ENCODE assay signal across 1 cellular context in genomic region chr4:56544573-56545131, GRCh38.
TF ChIP-seq lines count a peak whose summit lies in the region.

No MANE protein-coding gene starts in this region.

TF ChIP-seq in HepG2, 621 proteins besides CTCF, POLR2A, EP300 and RAD21 (continued from another document and continues in another):
- 0 out of 2 replicates have a peak, but pooled peaks have one; percentile 27 for TF ChIP-seq ZNF318 (CRISPR knock-in tag; IDR thresholded peaks at IDR 0.05)
- TF ChIP-seq, protein P1, sequence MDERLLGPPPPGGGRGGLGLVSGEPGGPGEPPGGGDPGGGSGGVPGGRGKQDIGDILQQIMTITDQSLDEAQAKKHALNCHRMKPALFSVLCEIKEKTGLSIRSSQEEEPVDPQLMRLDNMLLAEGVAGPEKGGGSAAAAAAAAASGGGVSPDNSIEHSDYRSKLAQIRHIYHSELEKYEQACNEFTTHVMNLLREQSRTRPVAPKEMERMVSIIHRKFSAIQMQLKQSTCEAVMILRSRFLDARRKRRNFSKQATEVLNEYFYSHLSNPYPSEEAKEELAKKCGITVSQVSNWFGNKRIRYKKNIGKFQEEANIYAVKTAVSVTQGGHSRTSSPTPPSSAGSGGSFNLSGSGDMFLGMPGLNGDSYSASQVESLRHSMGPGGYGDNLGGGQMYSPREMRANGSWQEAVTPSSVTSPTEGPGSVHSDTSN (CRISPR knock-in tag; IDR thresholded peaks at IDR 0.05), result no peak
- peak; percentile 53 for TF ChIP-seq FOSL2 (CRISPR knock-in tag; IDR thresholded peaks at IDR 0.05)
- no peak for TF ChIP-seq ZNF7 (CRISPR knock-in tag; IDR thresholded peaks at IDR 0.05)
- 0 out of 2 replicates have a peak, but pooled peaks have one; percentile 63 for TF ChIP-seq ZKSCAN8 (CRISPR knock-in tag; IDR thresholded peaks at IDR 0.05; ENCODE audit: borderline replicate concordance)
- TF ChIP-seq TFAP4 (IDR thresholded peaks at IDR 0.05; ENCODE audit: borderline replicate concordance, low read depth), result peak; percentile 74; the same call in 1 of the 2 replicates
- TF ChIP-seq, protein P2, sequence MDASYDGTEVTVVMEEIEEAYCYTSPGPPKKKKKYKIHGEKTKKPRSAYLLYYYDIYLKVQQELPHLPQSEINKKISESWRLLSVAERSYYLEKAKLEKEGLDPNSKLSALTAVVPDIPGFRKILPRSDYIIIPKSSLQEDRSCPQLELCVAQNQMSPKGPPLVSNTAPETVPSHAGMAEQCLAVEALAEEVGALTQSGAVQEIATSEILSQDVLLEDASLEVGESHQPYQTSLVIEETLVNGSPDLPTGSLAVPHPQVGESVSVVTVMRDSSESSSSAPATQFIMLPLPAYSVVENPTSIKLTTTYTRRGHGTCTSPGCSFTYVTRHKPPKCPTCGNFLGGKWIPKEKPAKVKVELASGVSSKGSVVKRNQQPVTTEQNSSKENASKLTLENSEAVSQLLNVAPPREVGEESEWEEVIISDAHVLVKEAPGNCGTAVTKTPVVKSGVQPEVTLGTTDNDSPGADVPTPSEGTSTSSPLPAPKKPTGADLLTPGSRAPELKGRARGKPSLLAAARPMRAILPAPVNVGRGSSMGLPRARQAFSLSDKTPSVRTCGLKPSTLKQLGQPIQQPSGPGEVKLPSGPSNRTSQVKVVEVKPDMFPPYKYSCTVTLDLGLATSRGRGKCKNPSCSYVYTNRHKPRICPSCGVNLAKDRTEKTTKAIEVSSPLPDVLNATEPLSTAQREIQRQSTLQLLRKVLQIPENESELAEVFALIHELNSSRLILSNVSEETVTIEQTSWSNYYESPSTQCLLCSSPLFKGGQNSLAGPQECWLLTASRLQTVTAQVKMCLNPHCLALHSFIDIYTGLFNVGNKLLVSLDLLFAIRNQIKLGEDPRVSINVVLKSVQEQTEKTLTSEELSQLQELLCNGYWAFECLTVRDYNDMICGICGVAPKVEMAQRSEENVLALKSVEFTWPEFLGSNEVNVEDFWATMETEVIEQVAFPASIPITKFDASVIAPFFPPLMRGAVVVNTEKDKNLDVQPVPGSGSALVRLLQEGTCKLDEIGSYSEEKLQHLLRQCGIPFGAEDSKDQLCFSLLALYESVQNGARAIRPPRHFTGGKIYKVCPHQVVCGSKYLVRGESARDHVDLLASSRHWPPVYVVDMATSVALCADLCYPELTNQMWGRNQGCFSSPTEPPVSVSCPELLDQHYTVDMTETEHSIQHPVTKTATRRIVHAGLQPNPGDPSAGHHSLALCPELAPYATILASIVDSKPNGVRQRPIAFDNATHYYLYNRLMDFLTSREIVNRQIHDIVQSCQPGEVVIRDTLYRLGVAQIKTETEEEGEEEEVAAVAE (CRISPR knock-in tag; IDR thresholded peaks at IDR 0.05; ENCODE audit: borderline replicate concordance), result no peak
- peak; percentile 20; the same call in 1 of the 2 replicates for TF ChIP-seq SMC3 (IDR thresholded peaks at IDR 0.05; ENCODE audit: low read length)
- no peak for TF ChIP-seq ATF6 (CRISPR knock-in tag; conservative IDR thresholded peaks at IDR 0.05)
- no peak for TF ChIP-seq NR2F1 (CRISPR knock-in tag; IDR thresholded peaks at IDR 0.05)
- TF ChIP-seq GPN1 (CRISPR knock-in tag; IDR thresholded peaks at IDR 0.05; ENCODE audit: borderline replicate concordance), result no peak
- TF ChIP-seq, protein P3, sequence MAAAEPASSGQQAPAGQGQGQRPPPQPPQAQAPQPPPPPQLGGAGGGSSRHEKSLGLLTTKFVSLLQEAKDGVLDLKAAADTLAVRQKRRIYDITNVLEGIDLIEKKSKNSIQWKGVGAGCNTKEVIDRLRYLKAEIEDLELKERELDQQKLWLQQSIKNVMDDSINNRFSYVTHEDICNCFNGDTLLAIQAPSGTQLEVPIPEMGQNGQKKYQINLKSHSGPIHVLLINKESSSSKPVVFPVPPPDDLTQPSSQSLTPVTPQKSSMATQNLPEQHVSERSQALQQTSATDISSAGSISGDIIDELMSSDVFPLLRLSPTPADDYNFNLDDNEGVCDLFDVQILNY (CRISPR knock-in tag; conservative IDR thresholded peaks at IDR 0.05), result 0 out of 2 replicates have a peak, but pooled peaks have one; percentile 56
- peak; percentile 78; the same call in 1 of the 2 replicates for TF ChIP-seq ZNF839 (CRISPR knock-in tag; IDR thresholded peaks at IDR 0.05; ENCODE audit: borderline replicate concordance)
- TF ChIP-seq, protein P4, sequence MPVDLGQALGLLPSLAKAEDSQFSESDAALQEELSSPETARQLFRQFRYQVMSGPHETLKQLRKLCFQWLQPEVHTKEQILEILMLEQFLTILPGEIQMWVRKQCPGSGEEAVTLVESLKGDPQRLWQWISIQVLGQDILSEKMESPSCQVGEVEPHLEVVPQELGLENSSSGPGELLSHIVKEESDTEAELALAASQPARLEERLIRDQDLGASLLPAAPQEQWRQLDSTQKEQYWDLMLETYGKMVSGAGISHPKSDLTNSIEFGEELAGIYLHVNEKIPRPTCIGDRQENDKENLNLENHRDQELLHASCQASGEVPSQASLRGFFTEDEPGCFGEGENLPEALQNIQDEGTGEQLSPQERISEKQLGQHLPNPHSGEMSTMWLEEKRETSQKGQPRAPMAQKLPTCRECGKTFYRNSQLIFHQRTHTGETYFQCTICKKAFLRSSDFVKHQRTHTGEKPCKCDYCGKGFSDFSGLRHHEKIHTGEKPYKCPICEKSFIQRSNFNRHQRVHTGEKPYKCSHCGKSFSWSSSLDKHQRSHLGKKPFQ (CRISPR knock-in tag; IDR thresholded peaks at IDR 0.05; ENCODE audit: insufficient replicate concordance), result no peak
- peak; percentile 66 for TF ChIP-seq TFDP2 (CRISPR knock-in tag; IDR thresholded peaks at IDR 0.05)
- peak; percentile 73; the same call in 1 of the 2 replicates for TF ChIP-seq ZNF574 (CRISPR knock-in tag; IDR thresholded peaks at IDR 0.05)
- peak; percentile 46 for TF ChIP-seq ASH2L (IDR thresholded peaks at IDR 0.05; ENCODE audit: insufficient read length, low read depth, low read length)
- TF ChIP-seq MIXL1 (CRISPR knock-in tag; IDR thresholded peaks at IDR 0.05), result peak; percentile 62; the same call in 1 of the 2 replicates
- TF ChIP-seq MIER2 (CRISPR knock-in tag; IDR thresholded peaks at IDR 0.05), result peak; percentile 66; the same call in 1 of the 2 replicates
- peak; percentile 77 for TF ChIP-seq ZFY (CRISPR knock-in tag; IDR thresholded peaks at IDR 0.05)
- TF ChIP-seq SKI (IDR thresholded peaks at IDR 0.05; ENCODE audit: partially characterized antibody), result peak; percentile 88
- TF ChIP-seq SP2 (CRISPR knock-in tag; IDR thresholded peaks at IDR 0.05), result 0 out of 2 replicates have a peak, but pooled peaks have one; percentile 10
- TF ChIP-seq ERF (CRISPR knock-in tag; IDR thresholded peaks at IDR 0.05), result peak; percentile 45; the same call in 1 of the 2 replicates
- no peak for TF ChIP-seq MZF1 (CRISPR knock-in tag; IDR thresholded peaks at IDR 0.05; ENCODE audit: borderline replicate concordance)
- TF ChIP-seq KAT2B (IDR thresholded peaks at IDR 0.05; ENCODE audit: borderline replicate concordance, low read depth, low read length), result no peak
- TF ChIP-seq ARNTL (CRISPR knock-in tag; IDR thresholded peaks at IDR 0.05), result peak; percentile 21; the same call in 1 of the 2 replicates
- peak; percentile 79 for TF ChIP-seq SALL1 (CRISPR knock-in tag; IDR thresholded peaks at IDR 0.05)
- TF ChIP-seq PHF20 (CRISPR knock-in tag; IDR thresholded peaks at IDR 0.05), result no peak
- TF ChIP-seq ZKSCAN5 (CRISPR knock-in tag; IDR thresholded peaks at IDR 0.05), result no peak
- TF ChIP-seq ADNP (CRISPR knock-in tag; IDR thresholded peaks at IDR 0.05), result 0 out of 2 replicates have a peak, but pooled peaks have one; percentile 23
